30 cellular contexts compared by ENCODE assay signal in the genomic region with DNA sequence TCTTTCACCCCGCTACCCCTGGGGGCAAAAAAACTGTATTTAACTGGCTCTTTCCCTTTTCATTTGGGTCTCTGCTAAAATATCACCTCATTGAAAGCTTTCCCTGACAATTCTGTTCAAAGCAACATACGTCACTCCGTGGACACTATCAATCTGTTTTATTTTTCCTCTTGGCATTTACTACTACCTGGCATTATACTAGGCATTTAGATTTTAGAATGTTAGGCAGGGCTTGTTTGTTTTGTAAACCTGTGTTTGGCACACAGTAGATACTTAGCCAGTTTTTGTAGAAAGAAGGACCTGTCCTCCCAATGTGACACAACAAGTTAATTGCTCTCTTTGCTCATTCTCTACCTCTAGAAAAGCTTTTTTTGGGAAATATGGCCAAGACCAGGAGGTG. TPM values are rescaled to one million over a fixed set of nuclear protein-coding genes. Genes with fewer than 3 reads are reported as not detected.
"Had no signal": no experiment of that assay in that cellular context is flagged by ENCODE, and none has a peak within 500 bp of the region (broad histone marks: within the 10 kb centered on the region; RNA-seq: fewer than 3 reads in every experiment).

No MANE protein-coding gene starts in this region.

- H3K27ac ChIP-seq: PC-9, RWPE1, SJCRH30, SK-N-MC had no signal

- ATAC-seq: Panc1, Right ventricle myocardium inferior, SK-N-SH treated with all-trans-retinoic acid at 6 μM for 48 hours had no signal

- DNase-seq: Kasumi-1, KG1, MM.1S, MV-4-11, NCI-H1092, NCI-H1105, NCI-H1417 treated with DMSO at 0.1 percent for 48 hours, NCI-H1436 treated with DMSO at 0.1 percent for 48 hours, NCI-H1694 treated with DMSO at 0.1 percent for 48 hours, NCI-H187 treated with DMSO at 0.1 percent for 48 hours, NCI-H2029, NCI-H2081, NCI-H2171 treated with DMSO at 0.1 percent for 48 hours, NCI-H2227 treated with DMSO at 0.1 percent for 48 hours, NCI-H345, NCI-H446, NCI-H510A treated with DMSO at 0.1 percent for 48 hours, NCI-H524 treated with DMSO at 0.1 percent for 48 hours, NCI-H526 treated with DMSO at 0.1 percent for 48 hours, NCI-H774, PC-9, SHP77, SIG-M5, SJCRH30 had no signal

RNA-seq across cellular contexts. Expression of gene PDK4, which starts 26.5 kb away (rescaled TPM):
- total RNA-seq: OCI-LY7 had no signal
